In genomic region chr2:215652432-215652831, GRCh38 we compare ENCODE assay signal across 21 cellular contexts.
A peak's percentile ranks its signal among the peaks of the same experiment; 100 is the strongest.
DNase-seq lines count a peak whose midpoint lies in the region; ATAC-seq and TF ChIP-seq lines count a peak whose summit lies in the region.
"Had no signal": no experiment of that assay in that cellular context is flagged by ENCODE, and none has a peak within 500 bp of the region (broad histone marks: within the 10 kb centered on the region; RNA-seq: fewer than 3 reads in every experiment).

No MANE protein-coding gene starts in this region.

- H3K4me1 ChIP-seq in adipocyte (ENCODE audit: control insufficient read depth, insufficient read depth, low read length) (peaks cover 30% of the 10 kb centered on the region), sigmoid colon (peaks cover 0 to 39% (median 26%) of the 10 kb centered on the region in 4 donors)

- no peaks in the 10 kb centered on the region for H3K36me3 ChIP-seq in adipocyte (ENCODE audit: control insufficient read depth, insufficient read depth, low read length, severe bottlenecking)
- H3K36me3 ChIP-seq in sigmoid colon = no peaks in the 10 kb centered on the region
- H3K36me3 ChIP-seq: thoracic aorta had no signal

- peak overlapping the region; percentile 43 to 80 (median 72) for H3K27ac ChIP-seq in sigmoid colon
- H3K27ac ChIP-seq: C4-2B had no signal

- H3K9me3 ChIP-seq in adipocyte (ENCODE audit: control insufficient read depth, low read length) = no peaks in the 10 kb centered on the region
- H3K9me3 ChIP-seq in sigmoid colon = no peaks in the 10 kb centered on the region
- H3K9me3 ChIP-seq: thoracic aorta had no signal

- no peak for TF ChIP-seq POLR2A in sigmoid colon (IDR thresholded peaks at IDR 0.05)

- H3K9ac ChIP-seq in adipocyte (ENCODE audit: low read length) = no peak overlapping the region

- ATAC-seq in HG03457 (IDR thresholded peaks at IDR 0.05; ENCODE audit: unreplicated experiment) (no peak), GM18517 (IDR thresholded peaks at IDR 0.05; ENCODE audit: unreplicated experiment) (no peak)
- ATAC-seq: activated CD8-positive, alpha-beta T cell treated with anti-CD3 and anti-CD28 coated beads, Interleukin-2, amount 10 ng/mL, durations not matched to agents 7 days and 5 days; activated T-cell treated with anti-CD3 and anti-CD28 coated beads, Interleukin-2, amount 50 U/mL, for 72 hours; K562; PC-3 had no signal

- peak; percentile 43 to 89 (median 64) for TF ChIP-seq EP300 in sigmoid colon (IDR thresholded peaks at IDR 0.05)

- H3K27me3 ChIP-seq in adipocyte (replicated peaks; ENCODE audit: control insufficient read depth, insufficient read depth, low read length) (no peaks in the 10 kb centered on the region), sigmoid colon (no peaks in the 10 kb centered on the region)

- intact Hi-C loops in sigmoid colon (cut with DNase I) = no loop called here

- WGBS in sigmoid colon, 2 donors = 82 to 88% methylated on average over 3 of the region's 3 CpGs

- H3K4me3 ChIP-seq in adipocyte (ENCODE audit: low read length) (no peak overlapping the region), foreskin fibroblast (ENCODE audit: low read depth in 1 of 2, low read length in 2 of 2) (no peak overlapping the region), sigmoid colon (no peak overlapping the region)
- H3K4me3 ChIP-seq: K562, thoracic aorta had no signal

- DNase-seq in EL (peak; percentile 62), adipocyte (ENCODE audit: low read depth) (peak; percentile 81), foreskin fibroblast (peak; percentile 89 to 91), sigmoid colon (peak; percentile 81), GM10266 (ENCODE audit: extremely low spot score) (no peak), SKM-1 treated with dmso at 0.1 percent for 144 hours (lab: John Stamatoyannopoulos, UW; ENCODE audit: unreplicated experiment) (no peak)
- DNase-seq: activated CD8-positive, alpha-beta T cell treated with anti-CD3 and anti-CD28 coated beads, Interleukin-2, amount 10 ng/mL, durations not matched to agents 7 days and 5 days; activated T-cell treated with anti-CD3 and anti-CD28 coated beads, Interleukin-2, amount 50 U/mL, for 72 hours; DMS 273 treated with DMSO at 0.1 percent for 48 hours; midbrain; NCI-H1092; NCI-H2107; NCI-H526; nucleus accumbens; PC-3; stimulated activated CD4-positive, alpha-beta T cell treated with anti-CD3 and anti-CD28 coated beads, Interleukin-4, amount 100 ng/mL, for 24 hours had no signal

- TF ChIP-seq CTCF in foreskin fibroblast (IDR thresholded peaks at IDR 0.05; ENCODE audit: low read depth, low read length) (no peak), sigmoid colon (IDR thresholded peaks at IDR 0.05) (no peak), GM10266 (IDR thresholded peaks at IDR 0.05; ENCODE audit: control insufficient read depth, insufficient read depth, low read depth, missing control alignments) (no peak)

Comparison
In these comparisons a context has a peak if more than half of its experiments do, and no peak if none do; other contexts are left out.
1. DNase-seq: peak in EL (single experiment), adipocyte (single experiment), foreskin fibroblast (2 of 2) and sigmoid colon (single experiment); none in GM10266 (single experiment) and SKM-1 treated with dmso at 0.1 percent for 144 hours (single experiment).